In genomic region chr1:168605443-168605842, GRCh38 we compare ENCODE assay signal across 27 cellular contexts. TPM values are rescaled to one million over a fixed set of nuclear protein-coding genes. Genes with fewer than 3 reads are reported as not detected.
"Had no signal": no experiment of that assay in that cellular context is flagged by ENCODE, and none has a peak within 500 bp of the region (broad histone marks: within the 10 kb centered on the region; RNA-seq: fewer than 3 reads in every experiment).

No MANE protein-coding gene starts in this region.

- H3K27ac ChIP-seq: ascending aorta, brain microvascular endothelial cell, coronary artery, dorsolateral prefrontal cortex had no signal

- H3K9me3 ChIP-seq: ascending aorta had no signal

- H3K4me3 ChIP-seq: ascending aorta, coronary artery, dorsolateral prefrontal cortex had no signal

- H3K27me3 ChIP-seq: ascending aorta, brain microvascular endothelial cell, dorsolateral prefrontal cortex had no signal

- H3K36me3 ChIP-seq: ascending aorta, brain microvascular endothelial cell had no signal

- DNase-seq: activated CD4-positive, alpha-beta memory T cell treated with anti-CD3 and anti-CD28 coated beads for 36 hours; activated CD4-positive, alpha-beta T cell treated with anti-CD3 and anti-CD28 coated beads for 36 hours; activated CD4-positive, alpha-beta T cell treated with anti-CD3 and anti-CD28 coated beads, Interleukin-2, amount 10 ng/mL, durations not matched to agents 24 days and 14 days; activated CD4-positive, CD25-positive, alpha-beta regulatory T cell; activated CD4-positive, CD25-positive, alpha-beta regulatory T cell treated with anti-CD3 and anti-CD28 coated beads, Interleukin-2, amount 50 U/mL, for 72 hours; activated CD8-positive, alpha-beta memory T cell treated with anti-CD3 and anti-CD28 coated beads, Interleukin-2, amount 10 ng/mL, durations not matched to agents 7 days and 5 days; activated CD8-positive, alpha-beta memory T cell treated with anti-CD3 and anti-CD28 coated beads, Interleukin-2, amount 50 U/mL, for 4 hours; activated CD8-positive, alpha-beta T cell treated with anti-CD3 and anti-CD28 coated beads, Interleukin-2, amount 10 ng/mL, durations not matched to agents 7 days and 5 days; activated gamma-delta T cell; activated naive CD4-positive, alpha-beta T cell; activated naive CD4-positive, alpha-beta T cell treated with anti-CD3 and anti-CD28 coated beads, Interleukin-2, amount 10 ng/mL, durations not matched to agents 7 days and 5 days; activated naive CD8-positive, alpha-beta T cell treated with anti-CD3 and anti-CD28 coated beads, Interleukin-2, amount 10 ng/mL, durations not matched to agents 7 days and 5 days; activated T-cell treated with anti-CD3 and anti-CD28 coated beads, Interleukin-2, amount 50 U/mL, for 1 hour; activated T-cell treated with anti-CD3 and anti-CD28 coated beads, Interleukin-2, amount 50 U/mL, for 72 hours; brain microvascular endothelial cell; dorsolateral prefrontal cortex; effector memory CD4-positive, alpha-beta T cell; endodermal cell; foreskin melanocyte; glutamatergic neuron; T-helper 2 cell had no signal

RNA-seq across cellular contexts. Expression of gene XCL1, which starts 29.0 kb away (rescaled TPM):
- total RNA-seq: ascending aorta, bronchial epithelial cell, cerebellum, epithelial cell of proximal tubule, esophagus mucosa had no signal
